In genomic region chr12:123365141-123365917, GRCh38 we compare ENCODE assay signal across 8 cellular contexts. TPM values are rescaled to one million over a fixed set of nuclear protein-coding genes. Genes with fewer than 3 reads are reported as not detected.
DNase-seq lines count a peak whose midpoint lies in the region; ATAC-seq and TF ChIP-seq lines count a peak whose summit lies in the region.

No MANE protein-coding gene starts in this region.

- peaks cover 42% of the 10 kb centered on the region for H3K79me2 ChIP-seq in PC-9 (ENCODE audit: low read depth)

- H3K36me3 ChIP-seq in PC-9 (ENCODE audit: low read depth) (no peaks in the 10 kb centered on the region), esophagus squamous epithelium (peaks cover 0 to 1% (median 0%) of the 10 kb centered on the region in 3 donors)

- peak; percentile 98 for DNase-seq in DMS79 treated with DMSO at 0.1 percent for 48 hours (lab: John Stamatoyannopoulos, UW)
- peak; percentile 98 for DNase-seq in KBM-7
- DNase-seq in PC-9, result peak; percentile 96 to 98
- peak; percentile 96 to 97 for DNase-seq in activated T-cell treated with anti-CD3 and anti-CD28 coated beads, Interleukin-2, amount 50 U/mL, for 48 hours
- DNase-seq in esophagus squamous epithelium (lab: John Stamatoyannopoulos, UW), result peak; percentile 85
- peak; percentile 99 for DNase-seq in myocyte (ENCODE audit: low read depth)
- DNase-seq in stimulated activated CD8-positive, alpha-beta memory T cell treated with anti-CD3 and anti-CD28 coated beads, Interleukin-7, amount 100 ng/mL, for 48 hours (ENCODE audit: extremely low read depth in 1 of 2, low read depth in 1 of 2), result peak; percentile 93 to 97

- H3K4me3 ChIP-seq in PC-9 (peak overlapping the region; percentile 82), esophagus squamous epithelium (peak overlapping the region; percentile 79 to 97 (median 91))

- H4K20me1 ChIP-seq in PC-9 (ENCODE audit: insufficient read depth), result peaks cover 24% of the 10 kb centered on the region

- in situ Hi-C loops in KBM-7 (cut with MboI; ENCODE audit: low pct_unique_long_range_greater_than_20kb, low sequenced_read_pairs), result no loop called here

- H3K27me3 ChIP-seq in PC-9 (ENCODE audit: insufficient read depth, low read depth) (no peaks in the 10 kb centered on the region), esophagus squamous epithelium (no peaks in the 10 kb centered on the region)

- CTCF ChIA-PET in PC-9 (lab: Charles Lee), result interaction anchor here (0.6 to 1.7 kb wide), 5 partner anchors 14 to 1994 kb away, joined by 3 to 12 read pairs (median 8); partner anchors contain the start of gene KMT5A

- 0% methylated on average over 24 to 35 of the region's 50 CpGs for WGBS in esophagus squamous epithelium, 2 donors

- TSS peak; percentile 84 for BruUV-seq in PC-9 (replicated peaks; lab: Mats Ljungman, UMichigan)

- POLR2A ChIA-PET in PC-9 (lab: Charles Lee; ENCODE audit: unreplicated experiment), result interaction anchor here (0.6 to 1.5 kb wide), 6 partner anchors 19 to 295 kb away, joined by 3 to 17 read pairs (median 6); partner anchors contain the start of gene KMT5A

- intact Hi-C loops in PC-9 (cut with micrococcal nuclease; ENCODE audit: unreplicated experiment), result loop anchor here (1.0 to 2.0 kb wide), 2 partner anchors 18 to 217 kb away; no protein-coding TSS in a partner anchor
- intact Hi-C loops in esophagus squamous epithelium (cut with DNase I), result no loop called here

- H3K9me3 ChIP-seq in PC-9 (ENCODE audit: insufficient read depth, low read depth) (no peaks in the 10 kb centered on the region), esophagus squamous epithelium (no peaks in the 10 kb centered on the region)

- peak overlapping the region; percentile 87 for H2AFZ ChIP-seq in PC-9

- H3K4me1 ChIP-seq in PC-9 (replicated peaks; ENCODE audit: insufficient read depth), result peaks cover 14% of the 10 kb centered on the region
- H3K4me1 ChIP-seq in esophagus squamous epithelium, result peaks cover 0 to 39% (median 15%) of the 10 kb centered on the region in 3 donors

- H3K27ac ChIP-seq in PC-9 (peak overlapping the region; percentile 95), esophagus squamous epithelium (peak overlapping the region; percentile 94 to 98 (median 97))

- peaks cover 13% of the 10 kb centered on the region; the same call in 1 of the 2 replicates for H3F3A ChIP-seq in PC-9 (ENCODE audit: insufficient read depth, low read depth)

- TF ChIP-seq CTCF in PC-9 (conservative IDR thresholded peaks at IDR 0.05), result peak; percentile 74
- peak; percentile 59 to 83 (median 78) for TF ChIP-seq CTCF in esophagus squamous epithelium (IDR thresholded peaks at IDR 0.05)

- H3K9me2 ChIP-seq in PC-9 (ENCODE audit: insufficient read depth), result no peaks in the 10 kb centered on the region

- TF ChIP-seq POLR2A in esophagus squamous epithelium (IDR thresholded peaks at IDR 0.05), result peak in 3 of 4 donors; percentile 61 to 70 (median 63)

- H3K4me2 ChIP-seq in PC-9, result peak overlapping the region; percentile 98

- peak; percentile 59 for ATAC-seq in GM21717 (IDR thresholded peaks at IDR 0.05; ENCODE audit: unreplicated experiment)

RNA-seq across cellular contexts. Expression of gene SBNO1, which starts 0.7 kb away (rescaled TPM):
- total RNA-seq in PC-9 (2021) (31.9 and 43.1 TPM in 2 replicates), esophagus squamous epithelium (10 to 100 TPM; 16.8 to 26.1 (median 23.0) TPM), myocyte (30.7 and 34.0 TPM in 2 replicates)
- 11.5 TPM for polyA plus RNA-seq in myocyte (2012)

RNA-seq across cellular contexts. Expression of gene KMT5A, which starts 18.6 kb away (rescaled TPM):
- 43.7 and 54.2 TPM in 2 replicates for total RNA-seq in PC-9 (2021)
- 10 to 100 TPM; 54.8 to 69.1 (median 68.4) TPM for total RNA-seq in esophagus squamous epithelium
- total RNA-seq in myocyte, result 37.9 and 72.1 TPM in 2 replicates
- polyA plus RNA-seq in myocyte (2012), result 48.1 TPM

Comparison
In these comparisons a context has a peak if more than half of its experiments do, and no peak if none do; other contexts are left out.
1. Peak in every context shown above with its lines: DNase-seq, ATAC-seq, H3K4me3 ChIP-seq and H3K27ac ChIP-seq.